ENCODE assay signal across 1 cellular context in genomic region chr15:75517233-75517632, GRCh38.
TF ChIP-seq lines count a peak whose summit lies in the region.

No MANE protein-coding gene starts in this region.

TF ChIP-seq in GM23338, 12 proteins besides CTCF, POLR2A, EP300 and RAD21 (continued from another document):
- TF ChIP-seq ZNF462 (CRISPR knock-in tag; IDR thresholded peaks at IDR 0.05) (no peak), STAT1 (IDR thresholded peaks at IDR 0.05; ENCODE audit: unreplicated experiment) (no peak), ETS1 (IDR thresholded peaks at IDR 0.05) (no peak), ZNF114 (CRISPR knock-in tag; IDR thresholded peaks at IDR 0.05) (no peak), REST (IDR thresholded peaks at IDR 0.05; ENCODE audit: unreplicated experiment) (no peak), EZH2 (IDR thresholded peaks at IDR 0.05; ENCODE audit: low read depth, unreplicated experiment) (no peak)
TF ChIP-seq in GM23338: peak in this region for 0.
